8 cellular contexts compared by ENCODE assay signal in the genomic region with DNA sequence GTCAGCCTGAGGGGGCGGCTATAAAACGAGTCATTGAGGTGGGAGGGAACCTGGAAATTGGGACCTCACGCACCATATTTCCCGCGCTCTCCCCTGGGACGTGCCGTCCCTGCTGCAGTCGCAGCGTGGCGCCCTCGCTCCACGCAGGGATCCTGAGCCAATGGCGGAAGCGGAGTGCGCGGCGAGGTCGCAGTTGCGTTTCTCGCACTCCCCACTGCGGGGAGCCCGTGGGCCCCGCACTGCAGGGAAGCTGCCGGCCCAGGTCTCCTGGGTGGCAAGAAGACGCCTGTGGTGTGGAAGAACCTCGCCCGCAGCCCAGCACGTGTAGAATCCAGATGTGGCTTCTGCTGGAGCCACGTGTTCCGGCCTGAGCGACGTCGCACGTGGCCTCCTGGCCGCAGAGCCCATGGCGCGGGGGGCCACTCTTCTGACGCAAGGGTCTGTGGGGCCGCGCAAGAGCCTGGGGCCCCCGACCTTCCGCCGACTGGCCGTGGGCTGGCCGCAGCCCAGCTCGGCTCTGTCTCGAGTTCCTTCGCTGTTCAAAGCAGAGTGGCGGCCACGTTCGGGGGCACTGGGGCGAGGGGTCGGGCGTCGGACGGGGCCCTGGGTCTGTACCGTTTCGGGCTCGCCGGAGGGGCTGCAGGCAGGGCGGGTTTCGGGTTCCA. TPM values are rescaled to one million over a fixed set of nuclear protein-coding genes. Genes with fewer than 3 reads are reported as not detected.
DNase-seq lines count a peak whose midpoint lies in the region; ATAC-seq and TF ChIP-seq lines count a peak whose summit lies in the region.

No MANE protein-coding gene starts in this region.

- WGBS in lower leg skin, 2 donors, result 14 to 15% methylated on average over 40 to 57 of the region's 62 CpGs

- peaks cover 0 to 16% (median 10%) of the 10 kb centered on the region in 7 donors for H3K9me3 Mint-ChIP-seq in CD14-positive monocyte

- DNase-seq in CD14-positive monocyte (ENCODE audit: low spot score) (peak; percentile 71), M059J (ENCODE audit: low read depth) (peak; percentile 64), coronary artery (ENCODE audit: low spot score) (no peak), lower leg skin (ENCODE audit: low spot score in 2 of 2) (peak; percentile 29 to 87)
- peak; percentile 78 for DNase-seq in activated CD4-positive, alpha-beta T cell treated with anti-CD3 and anti-CD28 coated beads, Interleukin-2, amount 50 U/mL, for 1 hour
- DNase-seq in stimulated activated CD8-positive, alpha-beta memory T cell treated with anti-CD3 and anti-CD28 coated beads, Interleukin-12 subunit alpha, Interleukin-12 subunit beta, amount 100 ng/mL, for 1 hour (ENCODE audit: low read depth), result peak; percentile 43

- intact Hi-C loops in CD14-positive monocyte (cut with micrococcal nuclease) (loop anchor here in 1 of 2 donors (10.0 kb wide), 1 partner anchor 173 kb away; no protein-coding TSS in a partner anchor), lower leg skin (cut with DNase I; ENCODE audit: low total_unique reads) (no loop called here)

- TF ChIP-seq POLR2A in lower leg skin (IDR thresholded peaks at IDR 0.05), result no peak

- H3K36me3 Mint-ChIP-seq in CD14-positive monocyte, result peaks cover 24 to 33% of the 10 kb centered on the region in 2 donors

- peak; percentile 83 for TF ChIP-seq CTCF in CD14-positive monocyte (IDR thresholded peaks at IDR 0.05)
- peak; percentile 19 for TF ChIP-seq CTCF in coronary artery (IDR thresholded peaks at IDR 0.05)
- peak in 1 of 3 donors; percentile 33 for TF ChIP-seq CTCF in lower leg skin (IDR thresholded peaks at IDR 0.05)

- H3K4me1 Mint-ChIP-seq in CD14-positive monocyte, result peaks cover 18% of the 10 kb centered on the region

- H3K4me3 ChIP-seq in coronary artery (peak overlapping the region; percentile 41), lower leg skin (ENCODE audit: low read depth, poor library complexity, severe bottlenecking) (no peak overlapping the region)

- peak overlapping the region; percentile 17 to 79 for H3K4me3 Mint-ChIP-seq in CD14-positive monocyte

- H3K27ac Mint-ChIP-seq in CD14-positive monocyte, result no peak overlapping the region

- H3K27me3 Mint-ChIP-seq in CD14-positive monocyte (ENCODE audit: low read depth in 3 of 3), result peaks cover 51 to 64% (median 58%) of the 10 kb centered on the region in 3 donors

- ATAC-seq in GM21447 (IDR thresholded peaks at IDR 0.05; ENCODE audit: unreplicated experiment) (peak; percentile 76), HG03139 (IDR thresholded peaks at IDR 0.05; ENCODE audit: unreplicated experiment) (no peak)

- no peak overlapping the region for H3K27ac ChIP-seq in coronary artery

RNA-seq across cellular contexts. Expression of a gene that starts 26.4 kb away (rescaled TPM):
- 10 to 100 TPM; 17.2 to 25.3 TPM for polyA plus RNA-seq in CD14-positive monocyte
- total RNA-seq in M059J (2014; rRNA removed; shearing (Covaris generic)), result 5.4 and 8.0 TPM in 2 replicates
- 10 to 100 TPM; 11.9 to 21.0 (median 15.6) TPM for total RNA-seq in lower leg skin

RNA-seq across cellular contexts. Expression of a gene that starts 32.5 kb away (rescaled TPM):
- 100 to 1,000 TPM; 381 to 419 TPM for polyA plus RNA-seq in CD14-positive monocyte
- total RNA-seq in M059J (2014; rRNA removed; shearing (Covaris generic)), result 184 and 205 TPM in 2 replicates
- 100 to 1,000 TPM; 128 to 211 (median 177) TPM for total RNA-seq in lower leg skin

RNA-seq across cellular contexts. Expression of a gene that starts 42.5 kb away (rescaled TPM):
- under 1 TPM; 0.05 to 0.09 TPM for polyA plus RNA-seq in CD14-positive monocyte
- 0.34 and 1.0 TPM in 2 replicates for total RNA-seq in M059J (2014; rRNA removed; shearing (Covaris generic))
- 10 to 100 TPM in 1 of 4 donors, 1 to 10 TPM in 3; 2.6 to 11.3 (median 5.8) TPM for total RNA-seq in lower leg skin
